Comparison of ENCODE assay signal across 12 cellular contexts in genomic region chr18:24656571-24656971, GRCh38.
DNase-seq lines count a peak whose midpoint lies in the region; ATAC-seq and TF ChIP-seq lines count a peak whose summit lies in the region.
"Had no signal": no experiment of that assay in that cellular context is flagged by ENCODE, and none has a peak within 500 bp of the region (broad histone marks: within the 10 kb centered on the region; RNA-seq: fewer than 3 reads in every experiment).

No MANE protein-coding gene starts in this region.

- TF ChIP-seq CTCF in body of pancreas (IDR thresholded peaks at IDR 0.05) (no peak), omental fat pad (IDR thresholded peaks at IDR 0.05) (no peak)

- H3K4me3 ChIP-seq in body of pancreas, result no peak overlapping the region

- no peak overlapping the region for H3K27ac ChIP-seq in body of pancreas

- intact Hi-C loops in body of pancreas (cut with DNase I), result no loop called here

- no peaks in the 10 kb centered on the region for H3K9me3 ChIP-seq in body of pancreas

- no peaks in the 10 kb centered on the region for H3K36me3 ChIP-seq in body of pancreas (replicated peaks in 1 of 2; ENCODE audit: insufficient read depth in 1 of 2, low read depth in 2 of 2)

- 64 to 66% methylated on average over 2 of the region's 2 CpGs for WGBS in body of pancreas, 2 donors

- H3K27me3 ChIP-seq in body of pancreas, result no peaks in the 10 kb centered on the region

- H3K4me1 ChIP-seq in body of pancreas, result peaks cover 13% of the 10 kb centered on the region

- DNase-seq in H4 (ENCODE audit: low spot score) (peak; percentile 98), NCI-H2227 treated with DMSO at 0.1 percent for 48 hours (lab: John Stamatoyannopoulos, UW) (peak; percentile 32), body of pancreas (no peak), omental fat pad (ENCODE audit: low spot score) (no peak), NCI-H2029 (lab: John Stamatoyannopoulos, UW) (no peak)
- DNase-seq in activated naive CD4-positive, alpha-beta T cell treated with anti-CD3 and anti-CD28 coated beads, Interleukin-2, amount 50 U/mL, for 16 hours, result no peak
- DNase-seq: activated CD4-positive, alpha-beta memory T cell treated with anti-CD3 and anti-CD28 coated beads, Interleukin-2, amount 10 ng/mL, durations not matched to agents 7 days and 5 days; GDM1; SW 1271 had no signal

- TF ChIP-seq POLR2A in body of pancreas (IDR thresholded peaks at IDR 0.05), result no peak

- ATAC-seq in body of pancreas, result peak; percentile 33
- peak; percentile 89 for ATAC-seq in omental fat pad (ENCODE audit: low FRiP score)
- ATAC-seq in HG03196 (IDR thresholded peaks at IDR 0.05; ENCODE audit: unreplicated experiment), result no peak
- ATAC-seq in HG02852 (IDR thresholded peaks at IDR 0.05; ENCODE audit: unreplicated experiment), result no peak
- ATAC-seq: HCT116 had no signal

Comparison
In these comparisons a context has a peak if more than half of its experiments do, and no peak if none do; other contexts are left out.
1. DNase-seq: peak in H4 (single experiment) and NCI-H2227 treated with DMSO at 0.1 percent for 48 hours (single experiment); none in body of pancreas (0 of 4), omental fat pad (single experiment), activated naive CD4-positive, alpha-beta T cell treated with anti-CD3 and anti-CD28 coated beads, Interleukin-2, amount 50 U/mL, for 16 hours (single experiment) and NCI-H2029 (single experiment).
2. ATAC-seq: peak in body of pancreas (single experiment) and omental fat pad (single experiment); none in HG03196 (single experiment) and HG02852 (single experiment).